In genomic region chr19:53867225-53868090, GRCh38 we compare ENCODE assay signal across 8 cellular contexts. TPM values are rescaled to one million over a fixed set of nuclear protein-coding genes. Genes with fewer than 3 reads are reported as not detected.
DNase-seq lines count a peak whose midpoint lies in the region; ATAC-seq lines count a peak whose summit lies in the region.

MYADM (plus strand) TSS chr19:53867883; CDS start chr19:53873530, 5,647 bp downstream.

- peak within 1 kb of the TSS; percentile 90 for H3K4me3 ChIP-seq in naive thymus-derived CD4-positive, alpha-beta T cell (ENCODE audit: low read length)

- ATAC-seq in GM19395 (IDR thresholded peaks at IDR 0.05; ENCODE audit: unreplicated experiment) (peak; percentile 75), HG03521 (IDR thresholded peaks at IDR 0.05; ENCODE audit: unreplicated experiment) (peak; percentile 61)
- peak; percentile 80 for ATAC-seq in naive thymus-derived CD4-positive, alpha-beta T cell
- ATAC-seq in stimulated activated effector memory CD8-positive, alpha-beta T cell treated with anti-CD3 and anti-CD28 coated beads, Interleukin-12 subunit alpha, Interleukin-12 subunit beta, amount 100 ng/mL, for 72 hours, result peak; percentile 87

- no peaks in the 10 kb centered on the region for H3K9me3 ChIP-seq in naive thymus-derived CD4-positive, alpha-beta T cell (ENCODE audit: control insufficient read depth in 2 of 3, low read length in 3 of 3)

- peaks cover 0 to 5% (median 0%) of the 10 kb centered on the region in 11 donors for H3K9me3 Mint-ChIP-seq in naive thymus-derived CD4-positive, alpha-beta T cell
- no peaks in the 10 kb centered on the region for H3K9me3 Mint-ChIP-seq in stimulated activated effector memory CD8-positive, alpha-beta T cell treated with anti-CD3 and anti-CD28 coated beads, Interleukin-12 subunit alpha, Interleukin-12 subunit beta, amount 100 ng/mL, for 72 hours

- DNase-seq in CD1c-positive myeloid dendritic cell (ENCODE audit: extremely low spot score), result peak; percentile 100
- DNase-seq in SHP77 treated with DMSO at 0.1 percent for 48 hours (lab: John Stamatoyannopoulos, UW), result peak; percentile 95
- peak; percentile 100 for DNase-seq in activated effector memory CD4-positive, alpha-beta T cell treated with Interleukin-2 at 50 U/mL for 16 hours
- peak; percentile 98 for DNase-seq in fibroblast of peridontal ligament (ENCODE audit: extremely low read depth)
- peak; percentile 99 to 100 (median 100) for DNase-seq in naive thymus-derived CD4-positive, alpha-beta T cell
- peak; percentile 99 for DNase-seq in stimulated activated effector memory CD8-positive, alpha-beta T cell treated with anti-CD3 and anti-CD28 coated beads, Interleukin-12 subunit alpha, Interleukin-12 subunit beta, amount 100 ng/mL, for 72 hours (ENCODE audit: low spot score in 2 of 2)

- CTCF ChIA-PET in naive thymus-derived CD4-positive, alpha-beta T cell (lab: Charles Lee), result interaction anchor here (0.8 to 2.5 kb wide), 4 partner anchors 9 to 16 kb away, joined by 3 to 14 read pairs (median 4); no protein-coding TSS in a partner anchor

- peaks cover 0 to 15% (median 7%) of the 10 kb centered on the region in 5 donors for H3K36me3 Mint-ChIP-seq in naive thymus-derived CD4-positive, alpha-beta T cell
- H3K36me3 Mint-ChIP-seq in stimulated activated effector memory CD8-positive, alpha-beta T cell treated with anti-CD3 and anti-CD28 coated beads, Interleukin-12 subunit alpha, Interleukin-12 subunit beta, amount 100 ng/mL, for 72 hours, result peaks cover 60% of the 10 kb centered on the region

- peak within 1 kb of the TSS; percentile 99 for H3K27ac ChIP-seq in naive thymus-derived CD4-positive, alpha-beta T cell (ENCODE audit: low read depth, low read length)

- peaks cover 15 to 45% (median 34%) of the 10 kb centered on the region in 7 donors for H3K4me1 Mint-ChIP-seq in naive thymus-derived CD4-positive, alpha-beta T cell
- peaks cover 52% of the 10 kb centered on the region for H3K4me1 Mint-ChIP-seq in stimulated activated effector memory CD8-positive, alpha-beta T cell treated with anti-CD3 and anti-CD28 coated beads, Interleukin-12 subunit alpha, Interleukin-12 subunit beta, amount 100 ng/mL, for 72 hours

- peaks cover 0 to 5% (median 0%) of the 10 kb centered on the region in 5 donors for H3K27me3 Mint-ChIP-seq in naive thymus-derived CD4-positive, alpha-beta T cell

- peak within 1 kb of the TSS; percentile 92 to 100 (median 97) for H3K4me3 Mint-ChIP-seq in naive thymus-derived CD4-positive, alpha-beta T cell
- H3K4me3 Mint-ChIP-seq in stimulated activated effector memory CD8-positive, alpha-beta T cell treated with anti-CD3 and anti-CD28 coated beads, Interleukin-12 subunit alpha, Interleukin-12 subunit beta, amount 100 ng/mL, for 72 hours, result peak within 1 kb of the TSS; percentile 98

- H3K4me1 ChIP-seq in naive thymus-derived CD4-positive, alpha-beta T cell (ENCODE audit: control insufficient read depth in 2 of 2, insufficient read depth in 2 of 2, low read length in 2 of 2), result peaks cover 17 to 26% of the 10 kb centered on the region in 2 donors

- intact Hi-C loops in naive thymus-derived CD4-positive, alpha-beta T cell (cut with micrococcal nuclease), result loop anchor here (1.0 to 10.0 kb wide), 16 partner anchors 12 to 1790 kb away; partner anchors contain the start of genes CNOT3 (in 2 of the 2), LENG1 (in 2 of the 2), LENG8 (in 2 of the 2) and NDUFA3 (in 1 of the 2)

- peak within 1 kb of the TSS; percentile 97 to 100 (median 99) for H3K27ac Mint-ChIP-seq in naive thymus-derived CD4-positive, alpha-beta T cell
- peak within 1 kb of the TSS; percentile 100 for H3K27ac Mint-ChIP-seq in stimulated activated effector memory CD8-positive, alpha-beta T cell treated with anti-CD3 and anti-CD28 coated beads, Interleukin-12 subunit alpha, Interleukin-12 subunit beta, amount 100 ng/mL, for 72 hours

- POLR2A ChIA-PET in naive thymus-derived CD4-positive, alpha-beta T cell (lab: Charles Lee), result interaction anchor here (0.6 to 4.3 kb wide), 12 partner anchors 10 to 1678 kb away, joined by 3 to 66 read pairs (median 3); partner anchors contain the start of genes CNOT3, MBOAT7, PRKCG and PRPF31

- no peaks in the 10 kb centered on the region for H3K27me3 ChIP-seq in naive thymus-derived CD4-positive, alpha-beta T cell (ENCODE audit: control insufficient read depth in 2 of 2, insufficient read depth in 2 of 2, low read length in 2 of 2)

- peaks cover 0 to 9% (median 0%) of the 10 kb centered on the region in 3 experiments for H3K36me3 ChIP-seq in naive thymus-derived CD4-positive, alpha-beta T cell (ENCODE audit: control insufficient read depth in 2 of 3, insufficient read depth in 3 of 3, low read length in 3 of 3)

RNA-seq across cellular contexts. Expression of gene MYADM, which starts in this region (rescaled TPM):
- total RNA-seq in naive thymus-derived CD4-positive, alpha-beta T cell, result 100 to 1,000 TPM in 3 of 5 experiments, 10 to 100 TPM in 2; 51.5 to 524 (median 116) TPM
- 10 to 100 TPM; 60.6 to 61.3 TPM for polyA plus RNA-seq in naive thymus-derived CD4-positive, alpha-beta T cell

Comparison
In these comparisons a context has a peak if more than half of its experiments do, and no peak if none do; other contexts are left out.
1. Peak in every context shown above with its lines: DNase-seq, ATAC-seq, H3K4me3 ChIP-seq and H3K27ac ChIP-seq.